ENCODE assay signal across 7 cellular contexts in genomic region chr1:182478238-182478637, GRCh38. TPM values are rescaled to one million over a fixed set of nuclear protein-coding genes. Genes with fewer than 3 reads are reported as not detected.
"Had no signal": no experiment of that assay in that cellular context is flagged by ENCODE, and none has a peak within 500 bp of the region (broad histone marks: within the 10 kb centered on the region; RNA-seq: fewer than 3 reads in every experiment).

No MANE protein-coding gene starts in this region.

- DNase-seq: IMR-90, KBM-7, KG1 had no signal

- FAIRE-seq: HTR-8/SVneo had no signal

- H3K27ac ChIP-seq: HL-60 had no signal

RNA-seq across cellular contexts. Expression of gene RGSL1, which starts 28.3 kb away (rescaled TPM):
- total RNA-seq: HT-29, IMR-90 had no signal
- polyA plus RNA-seq: IgD-negative memory B cell, IMR-90 had no signal
